ENCODE assay signal across 8 cellular contexts in the genomic region with DNA sequence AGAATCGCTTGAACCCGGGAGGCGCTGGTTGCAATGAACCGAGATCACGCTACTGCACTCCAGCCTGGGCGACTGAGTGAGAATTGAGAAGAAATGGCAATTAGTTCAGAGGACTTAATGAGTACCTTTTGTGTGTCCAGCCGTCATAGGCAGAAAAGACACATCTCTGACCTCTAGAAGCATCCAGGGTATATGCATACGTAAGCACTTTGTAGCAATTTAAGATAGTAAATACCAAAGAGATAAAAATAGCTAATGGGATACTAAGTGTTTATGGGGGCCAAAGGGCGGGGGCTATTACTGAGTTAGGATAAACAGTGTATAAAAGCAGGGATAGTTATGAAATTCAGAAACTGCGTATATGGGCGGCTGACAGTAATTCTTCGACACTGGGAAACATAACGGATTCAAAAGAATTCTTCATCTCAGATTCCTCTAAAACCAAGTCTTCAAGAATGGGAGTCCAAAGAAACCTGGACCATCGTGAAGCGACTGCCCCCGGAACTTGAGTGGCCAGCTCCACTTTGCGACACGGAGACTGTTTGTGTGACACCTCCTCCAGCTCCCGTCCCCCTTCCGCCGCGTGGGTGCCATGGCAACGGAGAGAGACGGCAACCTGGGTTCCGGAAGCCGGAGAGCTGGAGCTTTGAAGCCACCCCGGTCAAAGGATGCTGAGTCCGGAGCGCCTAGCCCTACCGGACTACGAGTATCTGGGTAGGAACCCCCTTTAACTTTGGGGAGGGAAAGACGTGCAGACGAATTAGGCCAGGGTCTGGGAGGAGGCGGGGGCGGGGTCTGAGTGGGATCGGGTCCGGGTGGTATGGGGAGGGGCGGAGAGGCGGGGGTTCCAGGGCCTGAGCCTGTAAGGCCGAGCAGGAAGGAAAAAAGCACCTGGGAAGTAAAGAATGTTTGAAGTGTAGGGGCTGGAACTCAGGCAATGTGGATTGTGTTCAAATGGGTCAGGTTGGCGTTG. TPM values are rescaled to one million over a fixed set of nuclear protein-coding genes. Genes with fewer than 3 reads are reported as not detected.
A peak's percentile ranks its signal among the peaks of the same experiment; 100 is the strongest.
DNase-seq lines count a peak whose midpoint lies in the region; ATAC-seq, FAIRE-seq and TF ChIP-seq lines count a peak whose summit lies in the region.

A gene with protein sequence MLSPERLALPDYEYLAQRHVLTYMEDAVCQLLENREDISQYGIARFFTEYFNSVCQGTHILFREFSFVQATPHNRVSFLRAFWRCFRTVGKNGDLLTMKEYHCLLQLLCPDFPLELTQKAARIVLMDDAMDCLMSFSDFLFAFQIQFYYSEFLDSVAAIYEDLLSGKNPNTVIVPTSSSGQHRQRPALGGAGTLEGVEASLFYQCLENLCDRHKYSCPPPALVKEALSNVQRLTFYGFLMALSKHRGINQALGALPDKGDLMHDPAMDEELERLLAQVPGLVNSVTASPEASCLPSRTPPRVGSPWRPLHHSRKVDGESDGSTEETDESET (plus strand): TSS at position 624 of the 973 bp plus-strand sequence. CDS start 45 bp downstream, at position 669.

- CTCF ChIA-PET in HepG2 (lab: Yijun Ruan, JAX; ENCODE audit: low intra/inter-chr PET ratio, low total read pairs): no interaction called here

- BruUV-seq in HepG2 (replicated peaks; lab: Mats Ljungman, UMichigan): no TSS peak

- no peak for TF ChIP-seq CTCF in HepG2 (CRISPR knock-in tag; IDR thresholded peaks at IDR 0.05)

- TF ChIP-seq EP300 in HepG2 (IDR thresholded peaks at IDR 0.05; ENCODE audit: low read depth in 2 of 2, low read length in 2 of 2) (no peak), HepG2 (CRISPR knock-in tag; IDR thresholded peaks at IDR 0.05; ENCODE audit: borderline replicate concordance) (no peak)

- H2AFZ ChIP-seq in HepG2 (ENCODE audit: low read length): peak within 1 kb of the TSS; percentile 99

- TF ChIP-seq POLR2A in HepG2 (IDR thresholded peaks at IDR 0.05; ENCODE audit: insufficient read depth in 1 of 2, low read depth in 2 of 2, low read length in 2 of 2): 0 out of 4 replicates have a peak, but pooled peaks have one; percentile 21 to 41

- ATAC-seq in GM19328 (IDR thresholded peaks at IDR 0.05; ENCODE audit: unreplicated experiment) (peak; percentile 85), HG03565 (IDR thresholded peaks at IDR 0.05; ENCODE audit: unreplicated experiment) (peak; percentile 75), HepG2 (peak; percentile 99)

- H3K9me3 ChIP-seq in BLaER1 (no peaks in the 10 kb centered on the region), HepG2 (ENCODE audit: low read length) (no peaks in the 10 kb centered on the region)

- H3K9ac ChIP-seq in BLaER1 (peak within 1 kb of the TSS; percentile 50; the same call in 1 of the 2 replicates), HepG2 (ENCODE audit: insufficient read depth, low read depth, low read length) (peak within 1 kb of the TSS; percentile 60)

- TF ChIP-seq RAD21 in HepG2 (CRISPR knock-in tag; IDR thresholded peaks at IDR 0.05): 0 out of 2 replicates have a peak, but pooled peaks have one; percentile 42

- POLR2A ChIA-PET in HepG2 (lab: Yijun Ruan, JAX): interaction anchor here (0.6 to 1.5 kb wide), 6 partner anchors 11 to 312 kb away, joined by 4 to 6 read pairs (median 6); a partner anchor contains a TSS

- peak within 1 kb of the TSS; percentile 91 for H3K4me2 ChIP-seq in BLaER1
- peak within 1 kb of the TSS; percentile 88 for H3K4me2 ChIP-seq in HepG2 (ENCODE audit: low read depth, low read length)

- 30% methylated on average over 23 of the region's 41 CpGs for WGBS in HepG2 (ENCODE audit: low lambda C conversion rate)

- in situ Hi-C loops in HepG2 (cut with HindIII; ENCODE audit: extremely low pct_ligation_motif_present, low pct_unique_long_range_greater_than_20kb): no loop called here

- H3K4me3 ChIP-seq in BLaER1 (peak within 1 kb of the TSS; percentile 70), HepG2 (replicated peaks in 1 of 3; ENCODE audit: insufficient read depth in 1 of 3, low read depth in 2 of 3, low read length in 3 of 3) (peak within 1 kb of the TSS; percentile 67 to 77 (median 74))

- H3K27ac ChIP-seq in BLaER1 (no peak within 1 kb of the TSS), HepG2 (ENCODE audit: extremely low read length, insufficient read depth, low read length) (peak within 1 kb of the TSS; percentile 50)

- FAIRE-seq in HepG2 (lab: Jason Lieb, UNC): peak; percentile 69

- no peaks in the 10 kb centered on the region for H3K79me2 ChIP-seq in HepG2 (ENCODE audit: insufficient read depth, low read length)

- peak; percentile 86 for DNase-seq in NCI-H748 treated with DMSO at 0.1 percent for 48 hours (lab: John Stamatoyannopoulos, UW)
- peak; percentile 95 to 96 for DNase-seq in activated CD4-positive, alpha-beta T cell treated with anti-CD3 and anti-CD28 coated beads, Interleukin-2, amount 50 U/mL, for 48 hours
- DNase-seq in dermis microvascular lymphatic vessel endothelial cell (ENCODE audit: low read depth in 2 of 2): peak; percentile 84 to 87
- peak; percentile 88 for DNase-seq in HepG2 (ENCODE audit: low spot score)
- DNase-seq in stimulated activated CD4-positive, alpha-beta T cell treated with anti-CD3 and anti-CD28 coated beads, Interleukin-2, amount 100 ng/mL, for 48 hours: peak; percentile 95

- no peaks in the 10 kb centered on the region for H4K20me1 ChIP-seq in BLaER1
- no peaks in the 10 kb centered on the region for H4K20me1 ChIP-seq in HepG2 (ENCODE audit: insufficient read depth, low read length)

- H3K4me1 ChIP-seq in BLaER1 (peaks cover 17% of the 10 kb centered on the region), HepG2 (ENCODE audit: insufficient read depth, low read length) (peaks cover 11% of the 10 kb centered on the region)

- H3K36me3 ChIP-seq in BLaER1 (peaks cover 8% of the 10 kb centered on the region; the same call in 1 of the 2 replicates), HepG2 (replicated peaks in 1 of 2; ENCODE audit: control insufficient read depth in 1 of 2, insufficient read depth in 2 of 2, low read length in 2 of 2) (no peaks in the 10 kb centered on the region; a peak in 1 of 5 replicates)

- intact Hi-C loops in HepG2 (cut with micrococcal nuclease; ENCODE audit: unreplicated experiment): loop anchor here (2.0 kb wide), 1 partner anchor 182 kb away; no protein-coding TSS in a partner anchor

- H3K27me3 ChIP-seq in BLaER1: no peaks in the 10 kb centered on the region
- H3K27me3 ChIP-seq in HepG2 (ENCODE audit: control insufficient read depth in 1 of 2, insufficient read depth in 2 of 2, low read length in 2 of 2): no peaks in the 10 kb centered on the region

TF ChIP-seq in HepG2, 621 proteins besides CTCF, POLR2A, EP300 and RAD21 (continues in another document):
- TF ChIP-seq, protein P1, sequence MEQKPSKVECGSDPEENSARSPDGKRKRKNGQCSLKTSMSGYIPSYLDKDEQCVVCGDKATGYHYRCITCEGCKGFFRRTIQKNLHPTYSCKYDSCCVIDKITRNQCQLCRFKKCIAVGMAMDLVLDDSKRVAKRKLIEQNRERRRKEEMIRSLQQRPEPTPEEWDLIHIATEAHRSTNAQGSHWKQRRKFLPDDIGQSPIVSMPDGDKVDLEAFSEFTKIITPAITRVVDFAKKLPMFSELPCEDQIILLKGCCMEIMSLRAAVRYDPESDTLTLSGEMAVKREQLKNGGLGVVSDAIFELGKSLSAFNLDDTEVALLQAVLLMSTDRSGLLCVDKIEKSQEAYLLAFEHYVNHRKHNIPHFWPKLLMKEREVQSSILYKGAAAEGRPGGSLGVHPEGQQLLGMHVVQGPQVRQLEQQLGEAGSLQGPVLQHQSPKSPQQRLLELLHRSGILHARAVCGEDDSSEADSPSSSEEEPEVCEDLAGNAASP (CRISPR knock-in tag; IDR thresholded peaks at IDR 0.05; ENCODE audit: borderline replicate concordance): peak; percentile 23; the same call in 1 of the 2 replicates
- no peak for TF ChIP-seq TOE1 (CRISPR knock-in tag; IDR thresholded peaks at IDR 0.05)
- TF ChIP-seq ZNF644 (CRISPR knock-in tag; IDR thresholded peaks at IDR 0.05; ENCODE audit: low read depth): peak; percentile 62; the same call in 1 of the 2 replicates
- peak; percentile 33 for TF ChIP-seq TEAD3 (CRISPR knock-in tag; optimal IDR thresholded peaks at IDR 0.05; ENCODE audit: borderline replicate concordance)

RNA-seq across cellular contexts. Expression of the gene that starts here (rescaled TPM):
- total RNA-seq in dermis microvascular lymphatic vessel endothelial cell (9.4 and 14.0 TPM in 2 replicates), HepG2 (2016; rRNA removed; fragmentation: Illumina TruSeq; extraction: Trizol) (14.6 and 15.7 TPM in 2 replicates)
- 5.2 and 5.5 TPM in 2 replicates for total RNA-seq in HepG2 (2016; cell fraction: cytosol; rRNA removed; fragmentation: Illumina TruSeq; extraction: Trizol; ENCODE audit: low read depth)
- 11.2 and 14.1 TPM in 2 replicates for total RNA-seq in HepG2 (2016; cell fraction: insoluble cytoplasmic fraction; rRNA removed; fragmentation: Illumina TruSeq; extraction: Trizol)
- 7.4 and 7.8 TPM in 2 replicates for total RNA-seq in HepG2 (2016; cell fraction: membrane; rRNA removed; fragmentation: Illumina TruSeq; extraction: Trizol)
- total RNA-seq in HepG2 (2016; cell fraction: nucleus; rRNA removed; fragmentation: Illumina TruSeq; extraction: Trizol): 12.5 and 15.2 TPM in 2 replicates
- polyA plus RNA-seq in HepG2 (2011; rRNA removed): 10.7 and 12.3 TPM in 2 replicates
- 12.3 and 15.1 TPM in 2 replicates for polyA plus RNA-seq in HepG2 (2011; cell fraction: cytosol; rRNA removed)
- 16.0 and 16.2 TPM in 2 replicates for polyA plus RNA-seq in HepG2 (2011; cell fraction: nucleus; rRNA removed)
- polyA plus RNA-seq in HepG2 (2012): 11.8 TPM in 2 replicates
- 4.2 and 4.8 TPM in 2 replicates for polyA plus RNA-seq in HepG2 (2016; cell fraction: cytosol; fragmentation: Illumina TruSeq; extraction: Trizol; ENCODE audit: low read depth)
- 16.6 and 20.5 TPM in 2 replicates for polyA plus RNA-seq in HepG2 (2016; cell fraction: insoluble cytoplasmic fraction; fragmentation: Illumina TruSeq; extraction: Trizol; ENCODE audit: low read depth)
- polyA plus RNA-seq in HepG2 (2016; cell fraction: membrane; fragmentation: Illumina TruSeq; extraction: Trizol; ENCODE audit: low read depth): 8.4 and 9.4 TPM in 2 replicates
- 17.6 and 23.2 TPM in 2 replicates for polyA plus RNA-seq in HepG2 (2016; cell fraction: nucleus; fragmentation: Illumina TruSeq; extraction: Trizol; ENCODE audit: insufficient read depth, low read depth)
- 22.3 and 100 TPM in 2 replicates for polyA minus RNA-seq in HepG2 (2011; rRNA and poly(A)+ RNA removed; ENCODE audit: low replicate concordance)
- 12.5 and 14.1 TPM in 2 replicates for polyA minus RNA-seq in HepG2 (2011; cell fraction: cytosol; rRNA and poly(A)+ RNA removed)
- 19.8 and 29.2 TPM in 2 replicates for polyA minus RNA-seq in HepG2 (2011; cell fraction: nucleus; rRNA and poly(A)+ RNA removed)
